1 cellular context compared by ENCODE assay signal in genomic region chr12:119989619-119990381, GRCh38.
TF ChIP-seq lines count a peak whose summit lies in the region.

No MANE protein-coding gene starts in this region.

TF ChIP-seq in HepG2, 621 proteins besides CTCF, POLR2A, EP300 and RAD21 (continued from another document and continues in another):
- TF ChIP-seq, protein P1, sequence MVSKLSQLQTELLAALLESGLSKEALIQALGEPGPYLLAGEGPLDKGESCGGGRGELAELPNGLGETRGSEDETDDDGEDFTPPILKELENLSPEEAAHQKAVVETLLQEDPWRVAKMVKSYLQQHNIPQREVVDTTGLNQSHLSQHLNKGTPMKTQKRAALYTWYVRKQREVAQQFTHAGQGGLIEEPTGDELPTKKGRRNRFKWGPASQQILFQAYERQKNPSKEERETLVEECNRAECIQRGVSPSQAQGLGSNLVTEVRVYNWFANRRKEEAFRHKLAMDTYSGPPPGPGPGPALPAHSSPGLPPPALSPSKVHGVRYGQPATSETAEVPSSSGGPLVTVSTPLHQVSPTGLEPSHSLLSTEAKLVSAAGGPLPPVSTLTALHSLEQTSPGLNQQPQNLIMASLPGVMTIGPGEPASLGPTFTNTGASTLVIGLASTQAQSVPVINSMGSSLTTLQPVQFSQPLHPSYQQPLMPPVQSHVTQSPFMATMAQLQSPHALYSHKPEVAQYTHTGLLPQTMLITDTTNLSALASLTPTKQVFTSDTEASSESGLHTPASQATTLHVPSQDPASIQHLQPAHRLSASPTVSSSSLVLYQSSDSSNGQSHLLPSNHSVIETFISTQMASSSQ (IDR thresholded peaks at IDR 0.05; ENCODE audit: low read depth): no peak
- TF ChIP-seq, protein P1 (CRISPR knock-in tag; IDR thresholded peaks at IDR 0.05; ENCODE audit: borderline replicate concordance): no peak
- no peak for TF ChIP-seq ZNF569 (CRISPR knock-in tag; IDR thresholded peaks at IDR 0.05; ENCODE audit: borderline replicate concordance)
- TF ChIP-seq ZNF879 (CRISPR knock-in tag; IDR thresholded peaks at IDR 0.05): peak; percentile 88; the same call in 1 of the 2 replicates
- TF ChIP-seq GFI1 (CRISPR knock-in tag; IDR thresholded peaks at IDR 0.05; ENCODE audit: borderline replicate concordance): peak; percentile 64; the same call in 1 of the 2 replicates
- peak; percentile 69 for TF ChIP-seq ZNF547 (CRISPR knock-in tag; IDR thresholded peaks at IDR 0.05)
- TF ChIP-seq REPIN1 (CRISPR knock-in tag; IDR thresholded peaks at IDR 0.05; ENCODE audit: borderline replicate concordance, low read depth): no peak
- no peak for TF ChIP-seq PBX2 (CRISPR knock-in tag; IDR thresholded peaks at IDR 0.05)
- no peak for TF ChIP-seq RFXANK (CRISPR knock-in tag; IDR thresholded peaks at IDR 0.05)
- TF ChIP-seq DR1 (CRISPR knock-in tag; IDR thresholded peaks at IDR 0.05): no peak
- TF ChIP-seq TP53 (CRISPR knock-in tag; conservative IDR thresholded peaks at IDR 0.05): 0 out of 2 replicates have a peak, but pooled peaks have one; percentile 20
- TF ChIP-seq, protein P2, sequence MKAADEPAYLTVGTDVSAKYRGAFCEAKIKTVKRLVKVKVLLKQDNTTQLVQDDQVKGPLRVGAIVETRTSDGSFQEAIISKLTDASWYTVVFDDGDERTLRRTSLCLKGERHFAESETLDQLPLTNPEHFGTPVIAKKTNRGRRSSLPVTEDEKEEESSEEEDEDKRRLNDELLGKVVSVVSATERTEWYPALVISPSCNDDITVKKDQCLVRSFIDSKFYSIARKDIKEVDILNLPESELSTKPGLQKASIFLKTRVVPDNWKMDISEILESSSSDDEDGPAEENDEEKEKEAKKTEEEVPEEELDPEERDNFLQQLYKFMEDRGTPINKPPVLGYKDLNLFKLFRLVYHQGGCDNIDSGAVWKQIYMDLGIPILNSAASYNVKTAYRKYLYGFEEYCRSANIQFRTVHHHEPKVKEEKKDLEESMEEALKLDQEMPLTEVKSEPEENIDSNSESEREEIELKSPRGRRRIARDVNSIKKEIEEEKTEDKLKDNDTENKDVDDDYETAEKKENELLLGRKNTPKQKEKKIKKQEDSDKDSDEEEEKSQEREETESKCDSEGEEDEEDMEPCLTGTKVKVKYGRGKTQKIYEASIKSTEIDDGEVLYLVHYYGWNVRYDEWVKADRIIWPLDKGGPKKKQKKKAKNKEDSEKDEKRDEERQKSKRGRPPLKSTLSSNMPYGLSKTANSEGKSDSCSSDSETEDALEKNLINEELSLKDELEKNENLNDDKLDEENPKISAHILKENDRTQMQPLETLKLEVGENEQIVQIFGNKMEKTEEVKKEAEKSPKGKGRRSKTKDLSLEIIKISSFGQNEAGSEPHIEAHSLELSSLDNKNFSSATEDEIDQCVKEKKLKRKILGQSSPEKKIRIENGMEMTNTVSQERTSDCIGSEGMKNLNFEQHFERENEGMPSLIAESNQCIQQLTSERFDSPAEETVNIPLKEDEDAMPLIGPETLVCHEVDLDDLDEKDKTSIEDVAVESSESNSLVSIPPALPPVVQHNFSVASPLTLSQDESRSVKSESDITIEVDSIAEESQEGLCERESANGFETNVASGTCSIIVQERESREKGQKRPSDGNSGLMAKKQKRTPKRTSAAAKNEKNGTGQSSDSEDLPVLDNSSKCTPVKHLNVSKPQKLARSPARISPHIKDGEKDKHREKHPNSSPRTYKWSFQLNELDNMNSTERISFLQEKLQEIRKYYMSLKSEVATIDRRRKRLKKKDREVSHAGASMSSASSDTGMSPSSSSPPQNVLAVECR (CRISPR knock-in tag; IDR thresholded peaks at IDR 0.05; ENCODE audit: borderline replicate concordance): peak; percentile 93
- peak; percentile 91 for TF ChIP-seq ZNF563 (CRISPR knock-in tag; IDR thresholded peaks at IDR 0.05)
- no peak for TF ChIP-seq MAF1 (CRISPR knock-in tag; IDR thresholded peaks at IDR 0.05; ENCODE audit: borderline replicate concordance)
- no peak; the same call in 1 of the 2 replicates for TF ChIP-seq MYC (CRISPR knock-in tag; IDR thresholded peaks at IDR 0.05; ENCODE audit: borderline replicate concordance)
- TF ChIP-seq, protein P3, sequence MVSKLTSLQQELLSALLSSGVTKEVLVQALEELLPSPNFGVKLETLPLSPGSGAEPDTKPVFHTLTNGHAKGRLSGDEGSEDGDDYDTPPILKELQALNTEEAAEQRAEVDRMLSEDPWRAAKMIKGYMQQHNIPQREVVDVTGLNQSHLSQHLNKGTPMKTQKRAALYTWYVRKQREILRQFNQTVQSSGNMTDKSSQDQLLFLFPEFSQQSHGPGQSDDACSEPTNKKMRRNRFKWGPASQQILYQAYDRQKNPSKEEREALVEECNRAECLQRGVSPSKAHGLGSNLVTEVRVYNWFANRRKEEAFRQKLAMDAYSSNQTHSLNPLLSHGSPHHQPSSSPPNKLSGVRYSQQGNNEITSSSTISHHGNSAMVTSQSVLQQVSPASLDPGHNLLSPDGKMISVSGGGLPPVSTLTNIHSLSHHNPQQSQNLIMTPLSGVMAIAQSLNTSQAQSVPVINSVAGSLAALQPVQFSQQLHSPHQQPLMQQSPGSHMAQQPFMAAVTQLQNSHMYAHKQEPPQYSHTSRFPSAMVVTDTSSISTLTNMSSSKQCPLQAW (CRISPR knock-in tag; IDR thresholded peaks at IDR 0.05): no peak
- peak; percentile 86; the same call in 1 of the 2 replicates for TF ChIP-seq ZNF724P (CRISPR knock-in tag; IDR thresholded peaks at IDR 0.05; ENCODE audit: borderline replicate concordance)
- TF ChIP-seq MYNN (CRISPR knock-in tag; IDR thresholded peaks at IDR 0.05; ENCODE audit: low read depth): no peak
- TF ChIP-seq ZNF761 (CRISPR knock-in tag; conservative IDR thresholded peaks at IDR 0.05): 0 out of 2 replicates have a peak, but pooled peaks have one; percentile 59
- TF ChIP-seq, protein P4, sequence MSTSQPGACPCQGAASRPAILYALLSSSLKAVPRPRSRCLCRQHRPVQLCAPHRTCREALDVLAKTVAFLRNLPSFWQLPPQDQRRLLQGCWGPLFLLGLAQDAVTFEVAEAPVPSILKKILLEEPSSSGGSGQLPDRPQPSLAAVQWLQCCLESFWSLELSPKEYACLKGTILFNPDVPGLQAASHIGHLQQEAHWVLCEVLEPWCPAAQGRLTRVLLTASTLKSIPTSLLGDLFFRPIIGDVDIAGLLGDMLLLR (CRISPR knock-in tag; IDR thresholded peaks at IDR 0.05): peak; percentile 81; the same call in 1 of the 2 replicates
- TF ChIP-seq CENPBD1 (CRISPR knock-in tag; IDR thresholded peaks at IDR 0.05; ENCODE audit: borderline replicate concordance, low read depth): no peak
- TF ChIP-seq ZNF883 (CRISPR knock-in tag; IDR thresholded peaks at IDR 0.05; ENCODE audit: not compliant biosample characterization): peak; percentile 85
- TF ChIP-seq TOPORS (CRISPR knock-in tag; IDR thresholded peaks at IDR 0.05): no peak
- peak; percentile 54; the same call in 1 of the 2 replicates for TF ChIP-seq FOXC1 (CRISPR knock-in tag; IDR thresholded peaks at IDR 0.05; ENCODE audit: borderline replicate concordance)
- TF ChIP-seq ZBTB1 (CRISPR knock-in tag; IDR thresholded peaks at IDR 0.05; ENCODE audit: borderline replicate concordance): no peak
- TF ChIP-seq, protein P5, sequence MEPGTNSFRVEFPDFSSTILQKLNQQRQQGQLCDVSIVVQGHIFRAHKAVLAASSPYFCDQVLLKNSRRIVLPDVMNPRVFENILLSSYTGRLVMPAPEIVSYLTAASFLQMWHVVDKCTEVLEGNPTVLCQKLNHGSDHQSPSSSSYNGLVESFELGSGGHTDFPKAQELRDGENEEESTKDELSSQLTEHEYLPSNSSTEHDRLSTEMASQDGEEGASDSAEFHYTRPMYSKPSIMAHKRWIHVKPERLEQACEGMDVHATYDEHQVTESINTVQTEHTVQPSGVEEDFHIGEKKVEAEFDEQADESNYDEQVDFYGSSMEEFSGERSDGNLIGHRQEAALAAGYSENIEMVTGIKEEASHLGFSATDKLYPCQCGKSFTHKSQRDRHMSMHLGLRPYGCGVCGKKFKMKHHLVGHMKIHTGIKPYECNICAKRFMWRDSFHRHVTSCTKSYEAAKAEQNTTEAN (CRISPR knock-in tag; conservative IDR thresholded peaks at IDR 0.05): peak; percentile 94
- no peak for TF ChIP-seq RFX3 (CRISPR knock-in tag; IDR thresholded peaks at IDR 0.05)
- TF ChIP-seq PITX1 (CRISPR knock-in tag; IDR thresholded peaks at IDR 0.05): no peak
- TF ChIP-seq STAT5B (CRISPR knock-in tag; IDR thresholded peaks at IDR 0.05): peak; percentile 90; the same call in 1 of the 2 replicates
- no peak; the same call in 1 of the 2 replicates for TF ChIP-seq ZFP90 (CRISPR knock-in tag; IDR thresholded peaks at IDR 0.05; ENCODE audit: borderline replicate concordance)
- no peak for TF ChIP-seq ARHGAP35 (CRISPR knock-in tag; IDR thresholded peaks at IDR 0.05; ENCODE audit: borderline replicate concordance)
- TF ChIP-seq HBP1 (CRISPR knock-in tag; IDR thresholded peaks at IDR 0.05; ENCODE audit: low read depth): peak; percentile 90
- TF ChIP-seq ZNF513 (CRISPR knock-in tag; conservative IDR thresholded peaks at IDR 0.05): no peak
- TF ChIP-seq NFKBIZ (CRISPR knock-in tag; IDR thresholded peaks at IDR 0.05): no peak
- TF ChIP-seq PHF8 (CRISPR knock-in tag; IDR thresholded peaks at IDR 0.05): no peak
- TF ChIP-seq, protein P6, sequence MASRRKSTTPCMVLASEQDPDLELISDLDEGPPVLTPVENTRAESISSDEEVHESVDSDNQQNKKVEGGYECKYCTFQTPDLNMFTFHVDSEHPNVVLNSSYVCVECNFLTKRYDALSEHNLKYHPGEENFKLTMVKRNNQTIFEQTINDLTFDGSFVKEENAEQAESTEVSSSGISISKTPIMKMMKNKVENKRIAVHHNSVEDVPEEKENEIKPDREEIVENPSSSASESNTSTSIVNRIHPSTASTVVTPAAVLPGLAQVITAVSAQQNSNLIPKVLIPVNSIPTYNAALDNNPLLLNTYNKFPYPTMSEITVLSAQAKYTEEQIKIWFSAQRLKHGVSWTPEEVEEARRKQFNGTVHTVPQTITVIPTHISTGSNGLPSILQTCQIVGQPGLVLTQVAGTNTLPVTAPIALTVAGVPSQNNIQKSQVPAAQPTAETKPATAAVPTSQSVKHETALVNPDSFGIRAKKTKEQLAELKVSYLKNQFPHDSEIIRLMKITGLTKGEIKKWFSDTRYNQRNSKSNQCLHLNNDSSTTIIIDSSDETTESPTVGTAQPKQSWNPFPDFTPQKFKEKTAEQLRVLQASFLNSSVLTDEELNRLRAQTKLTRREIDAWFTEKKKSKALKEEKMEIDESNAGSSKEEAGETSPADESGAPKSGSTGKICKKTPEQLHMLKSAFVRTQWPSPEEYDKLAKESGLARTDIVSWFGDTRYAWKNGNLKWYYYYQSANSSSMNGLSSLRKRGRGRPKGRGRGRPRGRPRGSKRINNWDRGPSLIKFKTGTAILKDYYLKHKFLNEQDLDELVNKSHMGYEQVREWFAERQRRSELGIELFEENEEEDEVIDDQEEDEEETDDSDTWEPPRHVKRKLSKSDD (CRISPR knock-in tag; IDR thresholded peaks at IDR 0.05; ENCODE audit: low read depth): no peak
- 0 out of 2 replicates have a peak, but pooled peaks have one; percentile 28 for TF ChIP-seq ZBTB7B (CRISPR knock-in tag; IDR thresholded peaks at IDR 0.05)
- TF ChIP-seq ETV6 (CRISPR knock-in tag; conservative IDR thresholded peaks at IDR 0.05): peak; percentile 88
- TF ChIP-seq, protein P7, sequence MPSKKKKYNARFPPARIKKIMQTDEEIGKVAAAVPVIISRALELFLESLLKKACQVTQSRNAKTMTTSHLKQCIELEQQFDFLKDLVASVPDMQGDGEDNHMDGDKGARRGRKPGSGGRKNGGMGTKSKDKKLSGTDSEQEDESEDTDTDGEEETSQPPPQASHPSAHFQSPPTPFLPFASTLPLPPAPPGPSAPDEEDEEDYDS (CRISPR knock-in tag; IDR thresholded peaks at IDR 0.05): no peak
